ENCODE assay signal across 8 cellular contexts in genomic region chr1:113978863-113979702, GRCh38. TPM values are rescaled to one million over a fixed set of nuclear protein-coding genes. Genes with fewer than 3 reads are reported as not detected.
DNase-seq lines count a peak whose midpoint lies in the region; ATAC-seq, FAIRE-seq and TF ChIP-seq lines count a peak whose summit lies in the region.

TSS of gene OLFML3 (plus strand) at chr1:113979474. CDS start at chr1:113979517, 43 bp downstream.

- H3K79me2 ChIP-seq in SU-DHL-6 (ENCODE audit: insufficient read depth, low read length), result no peaks in the 10 kb centered on the region

- no peak within 1 kb of the TSS for H3K4me2 ChIP-seq in SU-DHL-6 (ENCODE audit: low read depth, low read length, poor library complexity, severe bottlenecking)

- peak; percentile 77 for TF ChIP-seq CTCF in A673 (conservative IDR thresholded peaks at IDR 0.05; ENCODE audit: low read depth, low read length)
- peak; percentile 32 for TF ChIP-seq CTCF in SU-DHL-6 (IDR thresholded peaks at IDR 0.05; ENCODE audit: insufficient read depth, low read length, poor library complexity, severe bottlenecking)
- peak; percentile 49 to 86 (median 66) for TF ChIP-seq CTCF in breast epithelium (IDR thresholded peaks at IDR 0.05)
- peak; percentile 68 to 80 (median 73) for TF ChIP-seq CTCF in gastrocnemius medialis (IDR thresholded peaks at IDR 0.05 in 4 of 5, conservative IDR thresholded peaks at IDR 0.05 in 1 of 5)

- DNase-seq in A673 (ENCODE audit: low spot score), result peak; percentile 98
- DNase-seq in GM12891 (ENCODE audit: insufficient read length, low spot score), result peak; percentile 30
- DNase-seq in NCI-H1105 (lab: John Stamatoyannopoulos, UW), result peak; percentile 77
- DNase-seq in breast epithelium (ENCODE audit: low spot score in 2 of 2), result peak; percentile 65 to 70
- peak; percentile 73 for DNase-seq in iPS-NIHi11 (ENCODE audit: low spot score)
- DNase-seq in gastrocnemius medialis, result peak; percentile 71 to 81

- FAIRE-seq in GM12891 (lab: Jason Lieb, UNC), result peak; percentile 71

- ATAC-seq in gastrocnemius medialis, result peak; percentile 64 to 67
- no peak for ATAC-seq in GM18519 (IDR thresholded peaks at IDR 0.05; ENCODE audit: low FRiP score, unreplicated experiment)

- BruUV-seq in A673 (replicated peaks; lab: Mats Ljungman, UMichigan), result TSS peak; percentile 86

- peaks cover 66% of the 10 kb centered on the region for H3K4me1 ChIP-seq in A673 (ENCODE audit: insufficient read depth, low read length, poor library complexity, severe bottlenecking)
- H3K4me1 ChIP-seq in breast epithelium, result peaks cover 5 to 9% of the 10 kb centered on the region in 2 donors
- peaks cover 59 to 72% of the 10 kb centered on the region in 2 donors for H3K4me1 ChIP-seq in gastrocnemius medialis

- no peak within 1 kb of the TSS for H3K9ac ChIP-seq in SU-DHL-6 (ENCODE audit: low read length)

- CTCF ChIA-PET in A673 (lab: Charles Lee), result interaction anchor here (0.5 to 4.2 kb wide), 16 partner anchors 27 to 1160 kb away, joined by 3 to 41 read pairs (median 4); partner anchors contain the start of gene DENND2C

- H2AFZ ChIP-seq in SU-DHL-6 (ENCODE audit: low read depth, low read length, severe bottlenecking), result no peak within 1 kb of the TSS

- TF ChIP-seq POLR2A in GM12891 (IDR thresholded peaks at IDR 0.05; ENCODE audit: low read depth, low read length), result no peak
- TF ChIP-seq POLR2A in breast epithelium (IDR thresholded peaks at IDR 0.05), result no peak
- TF ChIP-seq POLR2A in gastrocnemius medialis (IDR thresholded peaks at IDR 0.05), result peak in 1 of 2 donors; percentile 15

- no peaks in the 10 kb centered on the region for H3K9me3 ChIP-seq in A673 (ENCODE audit: low read depth, low read length, poor library complexity, severe bottlenecking)
- H3K9me3 ChIP-seq in SU-DHL-6 (ENCODE audit: insufficient read depth, low read length), result no peaks in the 10 kb centered on the region
- H3K9me3 ChIP-seq in breast epithelium, result no peaks in the 10 kb centered on the region
- no peaks in the 10 kb centered on the region for H3K9me3 ChIP-seq in gastrocnemius medialis

- POLR2A ChIA-PET in A673 (lab: Charles Lee; ENCODE audit: low non-redundant PET), result interaction anchor here (0.5 to 1.0 kb wide), 3 partner anchors 38 to 1052 kb away, joined by 3 read pairs; no protein-coding TSS in a partner anchor

- H3K27ac ChIP-seq in A673 (ENCODE audit: low read depth, low read length, poor library complexity, severe bottlenecking) (peak within 1 kb of the TSS; percentile 96), SU-DHL-6 (ENCODE audit: low read depth, low read length) (no peak within 1 kb of the TSS), breast epithelium (peak within 1 kb of the TSS; percentile 61 to 92), gastrocnemius medialis (peak within 1 kb of the TSS; percentile 54 to 76 (median 72))

- peaks cover 32% of the 10 kb centered on the region for H3K36me3 ChIP-seq in A673 (ENCODE audit: insufficient read depth, low read length, poor library complexity, severe bottlenecking)
- H3K36me3 ChIP-seq in SU-DHL-6 (ENCODE audit: low read length), result peaks cover 4% of the 10 kb centered on the region
- H3K36me3 ChIP-seq in breast epithelium, result no peaks in the 10 kb centered on the region
- no peaks in the 10 kb centered on the region for H3K36me3 ChIP-seq in gastrocnemius medialis

- intact Hi-C loops in A673 (cut with micrococcal nuclease; ENCODE audit: unreplicated experiment) (loop anchor here (1.0 to 5.0 kb wide), 9 partner anchors 142 to 693 kb away; partner anchors contain the start of gene DENND2C), breast epithelium (cut with DNase I; ENCODE audit: low total_unique reads) (no loop called here), gastrocnemius medialis (cut with DNase I; ENCODE audit: low total_unique reads) (loop anchor here (1.0 to 5.0 kb wide), 4 partner anchors 46 to 303 kb away; no protein-coding TSS in a partner anchor)

- in situ Hi-C loops in gastrocnemius medialis (cut with MboI; ENCODE audit: low sequenced_read_pairs in 4 of 4), result loop anchor here in 2 of 4 donors (5.0 to 25.0 kb wide), 3 partner anchors 108 to 308 kb away; no protein-coding TSS in a partner anchor

- H3K9me2 ChIP-seq in SU-DHL-6 (replicated peaks; ENCODE audit: insufficient read depth, low read length), result no peaks in the 10 kb centered on the region

- H3K27me3 ChIP-seq in A673 (replicated peaks; ENCODE audit: insufficient read depth, low read depth, low read length, poor library complexity) (no peaks in the 10 kb centered on the region), SU-DHL-6 (ENCODE audit: low read length) (no peaks in the 10 kb centered on the region), breast epithelium (no peaks in the 10 kb centered on the region), gastrocnemius medialis (no peaks in the 10 kb centered on the region)

- H4K20me1 ChIP-seq in SU-DHL-6 (ENCODE audit: low read depth, low read length), result no peaks in the 10 kb centered on the region

- H3F3A ChIP-seq in SU-DHL-6 (ENCODE audit: insufficient read depth), result peaks cover 7% of the 10 kb centered on the region; the same call in 1 of the 2 replicates

- H3K4me3 ChIP-seq in A673 (ENCODE audit: low read depth, low read length, poor library complexity, severe bottlenecking) (peak within 1 kb of the TSS; percentile 56), SU-DHL-6 (ENCODE audit: insufficient read depth, low read length, poor library complexity, severe bottlenecking) (no peak within 1 kb of the TSS), breast epithelium (peak within 1 kb of the TSS; percentile 44 to 61 (median 47)), gastrocnemius medialis (peak within 1 kb of the TSS in 2 of 4 donors; percentile 14 to 25)

TF ChIP-seq in GM12891, 5 proteins besides CTCF, POLR2A, EP300 and RAD21:
- TF ChIP-seq TAF1 (IDR thresholded peaks at IDR 0.05; ENCODE audit: low read depth, low read length) (no peak), SPI1 (IDR thresholded peaks at IDR 0.05; ENCODE audit: low read depth, low read length) (no peak), PAX5 (IDR thresholded peaks at IDR 0.05; ENCODE audit: insufficient read depth, low read length, severe bottlenecking) (no peak), POLR2AphosphoS5 (IDR thresholded peaks at IDR 0.05; ENCODE audit: low read depth, low read length) (no peak), POU2F2 (IDR thresholded peaks at IDR 0.05; ENCODE audit: low read depth, low read length) (no peak)
TF ChIP-seq in GM12891: peak in this region for 0.

RNA-seq across cellular contexts. Expression of gene OLFML3, which starts in this region (rescaled TPM):
- 319 and 349 TPM in 2 replicates for total RNA-seq in A673 (2021)
- not detected for polyA plus RNA-seq in GM12891 (2012; ENCODE audit: low read depth, missing spikeins)
- 100 to 1,000 TPM in 1 of 3 donors, 10 to 100 TPM in 2; 46.2 to 155 (median 51.2) TPM for total RNA-seq in breast epithelium
- 10 to 100 TPM in 3 of 4 donors, 1 to 10 TPM in 1; 5.9 to 17.1 (median 14.0) TPM for total RNA-seq in gastrocnemius medialis

Comparison
In these comparisons a context has a peak if more than half of its experiments do, and no peak if none do; other contexts are left out.
1. DNase-seq: peak in every context shown above with its lines; median percentile 98 in A673; 77 in NCI-H1105; 76 in gastrocnemius medialis; 73 in iPS-NIHi11; 68 in breast epithelium; 30 in GM12891.